In the genomic region with DNA sequence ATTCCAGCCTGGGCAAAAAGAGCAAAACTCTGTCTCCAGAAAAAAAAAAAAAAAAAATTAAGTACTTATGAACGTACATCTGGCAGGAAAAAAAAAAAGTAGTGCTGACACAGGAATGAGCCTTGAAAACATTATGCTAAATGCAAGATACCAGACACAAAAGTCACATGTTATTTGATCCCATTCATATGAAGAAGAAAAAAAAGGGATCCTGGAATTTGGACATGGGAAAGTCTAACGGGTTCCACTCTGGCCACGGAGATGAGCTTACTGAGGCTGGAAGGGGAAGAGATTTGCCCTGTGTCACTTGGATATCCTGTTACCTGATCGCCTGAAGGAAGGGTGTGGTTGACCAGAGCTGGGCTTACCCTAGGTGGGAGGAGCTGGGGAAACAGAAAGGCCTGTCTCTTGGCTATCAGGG, we compare ENCODE assay signal across 11 cellular contexts.
DNase-seq lines count a peak whose midpoint lies in the region; ATAC-seq, FAIRE-seq and TF ChIP-seq lines count a peak whose summit lies in the region.
"Had no signal": no experiment of that assay in that cellular context is flagged by ENCODE, and none has a peak within 500 bp of the region (broad histone marks: within the 10 kb centered on the region; RNA-seq: fewer than 3 reads in every experiment).

No MANE protein-coding gene starts in this region.

- no peaks in the 10 kb centered on the region for H3K27me3 ChIP-seq in GM23338 (ENCODE audit: insufficient read depth)
- no peaks in the 10 kb centered on the region for H3K27me3 ChIP-seq in small intestine (ENCODE audit: control insufficient read depth in 2 of 2, insufficient read depth in 2 of 2, low read length in 2 of 2)
- H3K27me3 ChIP-seq in Peyer's patch: no peaks in the 10 kb centered on the region
- H3K27me3 ChIP-seq: cardiac muscle cell, heart right ventricle had no signal

- no peaks in the 10 kb centered on the region for H3K36me3 Mint-ChIP-seq in GM23338 (ENCODE audit: low read depth)

- no peak for FAIRE-seq in small intestine (lab: Jason Lieb, UNC)

- no peaks in the 10 kb centered on the region; the same call in 1 of the 2 replicates for H3K9me2 ChIP-seq in GM23338 (ENCODE audit: insufficient read depth)

- no peak for TF ChIP-seq POLR2A in Peyer's patch (IDR thresholded peaks at IDR 0.05)

- peaks cover 4% of the 10 kb centered on the region for H3K27me3 Mint-ChIP-seq in GM23338 (ENCODE audit: insufficient read depth, low read depth, poor library complexity)

- WGBS in small intestine, 3 donors: 8 to 26% (median 22%) methylated on average over 4 of the region's 4 CpGs

- H3K4me3 ChIP-seq in GM23338 (no peak overlapping the region), epithelial cell of esophagus (ENCODE audit: low read length) (no peak overlapping the region), small intestine (ENCODE audit: low read depth in 1 of 2, low read length in 2 of 2) (no peak overlapping the region), Peyer's patch (no peak overlapping the region)
- H3K4me3 ChIP-seq: cardiac muscle cell, heart right ventricle had no signal

- no peak overlapping the region for H3K27ac Mint-ChIP-seq in GM23338
- H3K27ac Mint-ChIP-seq: T-helper 2 cell treated with Interferon-gamma antibody and Interleukin-4, amounts not matched to agents 5 μg/mL and 100 μg/mL, for 36 hours had no signal

- H3K4me1 ChIP-seq in GM23338 (ENCODE audit: insufficient read depth) (no peaks in the 10 kb centered on the region), small intestine (ENCODE audit: control insufficient read depth in 2 of 2, insufficient read depth in 1 of 2, low read depth in 1 of 2, low read length in 1 of 2) (no peaks in the 10 kb centered on the region), Peyer's patch (no peaks in the 10 kb centered on the region)
- H3K4me1 ChIP-seq: heart right ventricle had no signal

- H4K20me1 ChIP-seq in GM23338 (replicated peaks; ENCODE audit: insufficient read depth): no peaks in the 10 kb centered on the region

- H3K36me3 ChIP-seq in GM23338 (ENCODE audit: insufficient read depth) (no peaks in the 10 kb centered on the region), small intestine (ENCODE audit: control insufficient read depth in 2 of 2, insufficient read depth in 2 of 2, low read length in 2 of 2) (no peaks in the 10 kb centered on the region), Peyer's patch (no peaks in the 10 kb centered on the region)
- H3K36me3 ChIP-seq: cardiac muscle cell, heart right ventricle had no signal

- H3K9me3 ChIP-seq in small intestine (ENCODE audit: control insufficient read depth, low read depth) (no peaks in the 10 kb centered on the region), Peyer's patch (no peaks in the 10 kb centered on the region)
- H3K9me3 ChIP-seq: heart right ventricle had no signal

- no peak for DNase-seq in GM23338 (ENCODE audit: low spot score)
- DNase-seq in NCI-H526 (lab: John Stamatoyannopoulos, UW): peak; percentile 63 to 80
- peak; percentile 87 for DNase-seq in epithelial cell of esophagus (ENCODE audit: low read depth)
- DNase-seq in small intestine: peak; percentile 6
- no peak for DNase-seq in T1000 (lab: John Stamatoyannopoulos, UW)
- no peak for DNase-seq in Peyer's patch
- no peak for DNase-seq in stimulated activated CD4-positive, alpha-beta T cell treated with anti-CD3 and anti-CD28 coated beads, Interleukin-12 subunit alpha, Interleukin-12 subunit beta, amount 100 ng/mL, for 4 hours
- DNase-seq: heart right ventricle, NCI-H446 treated with DMSO at 0.1 percent for 48 hours had no signal

- no peak overlapping the region for H3K27ac ChIP-seq in GM23338 (ENCODE audit: low read depth)
- H3K27ac ChIP-seq in small intestine (ENCODE audit: low read depth in 1 of 2, low read length in 1 of 2): no peak overlapping the region
- H3K27ac ChIP-seq in Peyer's patch: no peak overlapping the region
- H3K27ac ChIP-seq: cardiac muscle cell, heart right ventricle had no signal

- ATAC-seq in GM23338: peak; percentile 67
- ATAC-seq: heart right ventricle had no signal

- H3K9me3 Mint-ChIP-seq in GM23338: no peaks in the 10 kb centered on the region; the same call in 1 of the 3 replicates
- H3K9me3 Mint-ChIP-seq: T-helper 2 cell treated with Interferon-gamma antibody and Interleukin-4, amounts not matched to agents 5 μg/mL and 100 μg/mL, for 36 hours had no signal

- H3K4me1 Mint-ChIP-seq in GM23338: peaks cover 3% of the 10 kb centered on the region; the same call in 1 of the 3 replicates

- TF ChIP-seq CTCF in GM23338 (conservative IDR thresholded peaks at IDR 0.05; ENCODE audit: low read depth in 2 of 2): no peak
- TF ChIP-seq CTCF in epithelial cell of esophagus (IDR thresholded peaks at IDR 0.05; ENCODE audit: insufficient read depth, low read depth, low read length, missing control alignments): no peak
- TF ChIP-seq CTCF in Peyer's patch (IDR thresholded peaks at IDR 0.05): no peak

- no peak overlapping the region for H2AFZ ChIP-seq in GM23338

- no peaks in the 10 kb centered on the region for H3F3A ChIP-seq in GM23338 (replicated peaks; ENCODE audit: low read depth)

- H3K4me3 Mint-ChIP-seq in GM23338: no peak overlapping the region
- H3K4me3 Mint-ChIP-seq: T-helper 2 cell treated with Interferon-gamma antibody and Interleukin-4, amounts not matched to agents 5 μg/mL and 100 μg/mL, for 36 hours had no signal

- H3K79me2 ChIP-seq in GM23338 (replicated peaks; ENCODE audit: insufficient read depth): no peaks in the 10 kb centered on the region

- H3K4me2 ChIP-seq in GM23338: no peak overlapping the region

TF ChIP-seq in GM23338, 12 proteins besides CTCF, POLR2A, EP300 and RAD21 (continues in another document):
- TF ChIP-seq EZH2phosphoT487 (IDR thresholded peaks at IDR 0.05; ENCODE audit: unreplicated experiment) (no peak), ZNF331 (CRISPR knock-in tag; IDR thresholded peaks at IDR 0.05; ENCODE audit: low read depth) (no peak), CREB1 (CRISPR knock-in tag; IDR thresholded peaks at IDR 0.05; ENCODE audit: low read depth) (no peak)
- TF ChIP-seq, protein P1, sequence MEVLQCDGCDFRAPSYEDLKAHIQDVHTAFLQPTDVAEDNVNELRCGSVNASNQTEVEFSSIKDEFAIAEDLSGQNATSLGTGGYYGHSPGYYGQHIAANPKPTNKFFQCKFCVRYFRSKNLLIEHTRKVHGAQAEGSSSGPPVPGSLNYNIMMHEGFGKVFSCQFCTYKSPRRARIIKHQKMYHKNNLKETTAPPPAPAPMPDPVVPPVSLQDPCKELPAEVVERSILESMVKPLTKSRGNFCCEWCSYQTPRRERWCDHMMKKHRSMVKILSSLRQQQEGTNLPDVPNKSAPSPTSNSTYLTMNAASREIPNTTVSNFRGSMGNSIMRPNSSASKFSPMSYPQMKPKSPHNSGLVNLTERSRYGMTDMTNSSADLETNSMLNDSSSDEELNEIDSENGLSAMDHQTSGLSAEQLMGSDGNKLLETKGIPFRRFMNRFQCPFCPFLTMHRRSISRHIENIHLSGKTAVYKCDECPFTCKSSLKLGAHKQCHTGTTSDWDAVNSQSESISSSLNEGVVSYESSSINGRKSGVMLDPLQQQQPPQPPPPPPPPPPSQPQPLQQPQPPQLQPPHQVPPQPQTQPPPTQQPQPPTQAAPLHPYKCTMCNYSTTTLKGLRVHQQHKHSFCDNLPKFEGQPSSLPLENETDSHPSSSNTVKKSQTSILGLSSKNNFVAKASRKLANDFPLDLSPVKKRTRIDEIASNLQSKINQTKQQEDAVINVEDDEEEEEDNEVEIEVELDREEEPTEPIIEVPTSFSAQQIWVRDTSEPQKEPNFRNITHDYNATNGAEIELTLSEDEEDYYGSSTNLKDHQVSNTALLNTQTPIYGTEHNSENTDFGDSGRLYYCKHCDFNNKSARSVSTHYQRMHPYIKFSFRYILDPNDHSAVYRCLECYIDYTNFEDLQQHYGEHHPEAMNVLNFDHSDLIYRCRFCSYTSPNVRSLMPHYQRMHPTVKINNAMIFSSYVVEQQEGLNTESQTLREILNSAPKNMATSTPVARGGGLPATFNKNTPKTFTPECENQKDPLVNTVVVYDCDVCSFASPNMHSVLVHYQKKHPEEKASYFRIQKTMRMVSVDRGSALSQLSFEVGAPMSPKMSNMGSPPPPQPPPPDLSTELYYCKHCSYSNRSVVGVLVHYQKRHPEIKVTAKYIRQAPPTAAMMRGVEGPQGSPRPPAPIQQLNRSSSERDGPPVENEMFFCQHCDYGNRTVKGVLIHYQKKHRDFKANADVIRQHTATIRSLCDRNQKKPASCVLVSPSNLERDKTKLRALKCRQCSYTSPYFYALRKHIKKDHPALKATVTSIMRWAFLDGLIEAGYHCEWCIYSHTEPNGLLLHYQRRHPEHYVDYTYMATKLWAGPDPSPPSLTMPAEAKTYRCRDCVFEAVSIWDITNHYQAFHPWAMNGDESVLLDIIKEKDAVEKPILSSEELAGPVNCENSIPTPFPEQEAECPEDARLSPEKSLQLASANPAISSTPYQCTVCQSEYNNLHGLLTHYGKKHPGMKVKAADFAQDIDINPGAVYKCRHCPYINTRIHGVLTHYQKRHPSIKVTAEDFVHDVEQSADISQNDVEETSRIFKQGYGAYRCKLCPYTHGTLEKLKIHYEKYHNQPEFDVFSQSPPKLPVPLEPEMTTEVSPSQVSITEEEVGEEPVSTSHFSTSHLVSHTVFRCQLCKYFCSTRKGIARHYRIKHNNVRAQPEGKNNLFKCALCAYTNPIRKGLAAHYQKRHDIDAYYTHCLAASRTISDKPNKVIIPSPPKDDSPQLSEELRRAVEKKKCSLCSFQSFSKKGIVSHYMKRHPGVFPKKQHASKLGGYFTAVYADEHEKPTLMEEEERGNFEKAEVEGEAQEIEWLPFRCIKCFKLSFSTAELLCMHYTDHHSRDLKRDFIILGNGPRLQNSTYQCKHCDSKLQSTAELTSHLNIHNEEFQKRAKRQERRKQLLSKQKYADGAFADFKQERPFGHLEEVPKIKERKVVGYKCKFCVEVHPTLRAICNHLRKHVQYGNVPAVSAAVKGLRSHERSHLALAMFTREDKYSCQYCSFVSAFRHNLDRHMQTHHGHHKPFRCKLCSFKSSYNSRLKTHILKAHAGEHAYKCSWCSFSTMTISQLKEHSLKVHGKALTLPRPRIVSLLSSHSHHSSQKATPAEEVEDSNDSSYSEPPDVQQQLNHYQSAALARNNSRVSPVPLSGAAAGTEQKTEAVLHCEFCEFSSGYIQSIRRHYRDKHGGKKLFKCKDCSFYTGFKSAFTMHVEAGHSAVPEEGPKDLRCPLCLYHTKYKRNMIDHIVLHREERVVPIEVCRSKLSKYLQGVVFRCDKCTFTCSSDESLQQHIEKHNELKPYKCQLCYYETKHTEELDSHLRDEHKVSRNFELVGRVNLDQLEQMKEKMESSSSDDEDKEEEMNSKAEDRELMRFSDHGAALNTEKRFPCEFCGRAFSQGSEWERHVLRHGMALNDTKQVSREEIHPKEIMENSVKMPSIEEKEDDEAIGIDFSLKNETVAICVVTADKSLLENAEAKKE (CRISPR knock-in tag; IDR thresholded peaks at IDR 0.05): no peak

Comparison
In these comparisons a context has a peak if more than half of its experiments do, and no peak if none do; other contexts are left out.
1. DNase-seq: peak in NCI-H526 (2 of 2), epithelial cell of esophagus (single experiment) and small intestine (single experiment); none in GM23338 (single experiment), T1000 (single experiment), Peyer's patch (0 of 3) and stimulated activated CD4-positive, alpha-beta T cell treated with anti-CD3 and anti-CD28 coated beads, Interleukin-12 subunit alpha, Interleukin-12 subunit beta, amount 100 ng/mL, for 4 hours (single experiment).